ENCODE assay signal across 13 cellular contexts in genomic region chr11:70478194-70478890, GRCh38.
"Had no signal": no experiment of that assay in that cellular context is flagged by ENCODE, and none has a peak within 500 bp of the region (broad histone marks: within the 10 kb centered on the region; RNA-seq: fewer than 3 reads in every experiment).

No MANE protein-coding gene starts in this region.

- ATAC-seq: esophagus mucosa; gastrocnemius medialis; left colon; stimulated activated naive B cell treated with anti-CD40 and anti-IgM and Interleukin-4, amounts not matched to agents 10 μg/mL and 1 μg/mL and 100 μg/mL, for 72 hours; T-cell had no signal

- H3K27me3 ChIP-seq: gastrocnemius medialis, ovary had no signal

- H3K27ac ChIP-seq: gastrocnemius medialis, ovary, SK-N-MC had no signal

- H3K9me3 ChIP-seq: gastrocnemius medialis, ovary had no signal

- H3K36me3 ChIP-seq: gastrocnemius medialis, ovary had no signal

- DNase-seq: activated B cell treated with CpG ODN at 0.5 μM for 24 hours; activated CD4-positive, alpha-beta memory T cell treated with anti-CD3 and anti-CD28 coated beads for 36 hours; activated CD4-positive, alpha-beta T cell treated with anti-CD3 and anti-CD28 coated beads for 4 hours; activated T-cell treated with anti-CD3 and anti-CD28 coated beads for 4 hours; cortex of kidney; effector CD4-positive, alpha-beta T cell; gastrocnemius medialis; left colon; ovary; stimulated activated naive B cell treated with anti-CD40 and anti-IgM and Interleukin-4, amounts not matched to agents 10 μg/mL and 1 μg/mL and 100 μg/mL, for 72 hours; T-cell had no signal

- H3K4me3 ChIP-seq: gastrocnemius medialis, ovary, SK-N-MC had no signal
